ENCODE assay signal across 8 cellular contexts in genomic region chr7:100101016-100101862, GRCh38. TPM values are rescaled to one million over a fixed set of nuclear protein-coding genes. Genes with fewer than 3 reads are reported as not detected.
DNase-seq lines count a peak whose midpoint lies in the region; ATAC-seq and TF ChIP-seq lines count a peak whose summit lies in the region.

Gene AP4M1 (plus strand): TSS chr7:100101643. CDS start chr7:100101715, 72 bp downstream.
Gene MCM7 (minus strand): TSS chr7:100101397. CDS start chr7:100101294, 103 bp downstream.

- H3K4me3 ChIP-seq in H7 (ENCODE audit: insufficient read depth, low read depth, low read length) (peak within 1 kb of the TSS; percentile 99), fibroblast of pulmonary artery (replicated peaks; ENCODE audit: low read depth, low read length) (peak within 1 kb of the TSS; percentile 87)

- H3K27me3 ChIP-seq in H7 (ENCODE audit: control insufficient read depth, insufficient read depth, low read length) = no peaks in the 10 kb centered on the region

- DNase-seq in ELF-1 (ENCODE audit: low read depth, low spot score) = peak; percentile 100
- DNase-seq in H7 = peak; percentile 100
- peak; percentile 99 for DNase-seq in M059J (ENCODE audit: low read depth)
- peak; percentile 93 to 95 for DNase-seq in SHP77 (lab: John Stamatoyannopoulos, UW)
- DNase-seq in activated effector memory CD4-positive, alpha-beta T cell treated with Interleukin-2 at 50 U/mL for 16 hours = peak; percentile 93
- peak; percentile 99 for DNase-seq in fibroblast of pulmonary artery (ENCODE audit: low read depth)
- peak; percentile 98 for DNase-seq in nephron progenitor cell
- DNase-seq in stimulated activated naive CD8-positive, alpha-beta T cell treated with anti-CD3 and anti-CD28 coated beads, Interleukin-15, amount 100 ng/mL, for 72 hours = peak; percentile 97 to 99

- TF ChIP-seq CTCF in fibroblast of pulmonary artery (IDR thresholded peaks at IDR 0.05; ENCODE audit: low read length, missing control alignments) = no peak
- no peak for TF ChIP-seq CTCF in nephron progenitor cell (IDR thresholded peaks at IDR 0.05)

- peaks cover 58% of the 10 kb centered on the region for H3K4me1 Mint-ChIP-seq in nephron progenitor cell
- peaks cover 54% of the 10 kb centered on the region for H3K4me1 Mint-ChIP-seq in stimulated activated naive CD8-positive, alpha-beta T cell treated with anti-CD3 and anti-CD28 coated beads, Interleukin-15, amount 100 ng/mL, for 72 hours

- H3K27me3 Mint-ChIP-seq in nephron progenitor cell (ENCODE audit: low read depth, poor library complexity) = peaks cover 13% of the 10 kb centered on the region
- H3K27me3 Mint-ChIP-seq in stimulated activated naive CD8-positive, alpha-beta T cell treated with anti-CD3 and anti-CD28 coated beads, Interleukin-15, amount 100 ng/mL, for 72 hours = no peaks in the 10 kb centered on the region

- H3K36me3 ChIP-seq in H7 (replicated peaks; ENCODE audit: control insufficient read depth, insufficient read depth, low read length) = peaks cover 36% of the 10 kb centered on the region

- peaks cover 57% of the 10 kb centered on the region for H3K36me3 Mint-ChIP-seq in nephron progenitor cell (ENCODE audit: low read depth)

- peak within 1 kb of the TSS; percentile 100 for H3K27ac Mint-ChIP-seq in nephron progenitor cell
- H3K27ac Mint-ChIP-seq in stimulated activated naive CD8-positive, alpha-beta T cell treated with anti-CD3 and anti-CD28 coated beads, Interleukin-15, amount 100 ng/mL, for 72 hours = peak within 1 kb of the TSS; percentile 97 to 100

- peak within 1 kb of the TSS; percentile 97 for H3K4me3 Mint-ChIP-seq in nephron progenitor cell
- peak within 1 kb of the TSS; percentile 94 to 95 for H3K4me3 Mint-ChIP-seq in stimulated activated naive CD8-positive, alpha-beta T cell treated with anti-CD3 and anti-CD28 coated beads, Interleukin-15, amount 100 ng/mL, for 72 hours

- H3K9me3 Mint-ChIP-seq in nephron progenitor cell = no peaks in the 10 kb centered on the region
- H3K9me3 Mint-ChIP-seq in stimulated activated naive CD8-positive, alpha-beta T cell treated with anti-CD3 and anti-CD28 coated beads, Interleukin-15, amount 100 ng/mL, for 72 hours = no peaks in the 10 kb centered on the region

- ATAC-seq in stimulated activated naive CD8-positive, alpha-beta T cell treated with anti-CD3 and anti-CD28 coated beads, Interleukin-15, amount 100 ng/mL, for 72 hours = peak; percentile 93

RNA-seq across cellular contexts. Expression of gene AP4M1, which starts in this region (rescaled TPM):
- 15.1 and 23.3 TPM in 2 replicates for total RNA-seq in H7 (2014; rRNA removed; shearing (Covaris generic))
- 21.7 and 23.3 TPM in 2 replicates for total RNA-seq in M059J (2014; rRNA removed; shearing (Covaris generic))

RNA-seq across cellular contexts. Expression of gene MCM7, which starts in this region (rescaled TPM):
- total RNA-seq in H7 (2014; rRNA removed; shearing (Covaris generic)) = 363 and 383 TPM in 2 replicates
- 146 and 183 TPM in 2 replicates for total RNA-seq in M059J (2014; rRNA removed; shearing (Covaris generic))

Comparison
In these comparisons a context has a peak if more than half of its experiments do, and no peak if none do; other contexts are left out.
1. Peak in every context shown above with its lines: DNase-seq, ATAC-seq and H3K4me3 ChIP-seq.